3 cellular contexts compared by ENCODE assay signal in genomic region chr1:232132572-232132971, GRCh38.
TF ChIP-seq lines count a peak whose summit lies in the region.

No MANE protein-coding gene starts in this region.

TF ChIP-seq in GM23338, 12 proteins besides CTCF, POLR2A, EP300 and RAD21:
- TF ChIP-seq STAT1 (IDR thresholded peaks at IDR 0.05; ENCODE audit: unreplicated experiment) (no peak), ETS1 (IDR thresholded peaks at IDR 0.05) (no peak), JUNB (IDR thresholded peaks at IDR 0.05; ENCODE audit: unreplicated experiment) (no peak), EZH2phosphoT487 (IDR thresholded peaks at IDR 0.05; ENCODE audit: unreplicated experiment) (no peak), POLR2AphosphoS5 (IDR thresholded peaks at IDR 0.05; ENCODE audit: low read depth) (no peak)

TF ChIP-seq in HCT116, 20 proteins besides CTCF, POLR2A, EP300 and RAD21:
- TF ChIP-seq FOSL1 (IDR thresholded peaks at IDR 0.05; ENCODE audit: low read depth) (no peak), CEBPB (IDR thresholded peaks at IDR 0.05; ENCODE audit: low read depth) (peak; percentile 14; the same call in 1 of the 2 replicates)

TF ChIP-seq in H1, 55 proteins besides CTCF, POLR2A, EP300 and RAD21:
- peak; percentile 81 for TF ChIP-seq CEBPB (IDR thresholded peaks at IDR 0.05; ENCODE audit: low read depth, low read length)
- TF ChIP-seq MAFK (IDR thresholded peaks at IDR 0.05; ENCODE audit: low read depth, low read length), result no peak
- no peak for TF ChIP-seq KDM1A (IDR thresholded peaks at IDR 0.05; ENCODE audit: borderline replicate concordance, low read length)
- TF ChIP-seq POLR2AphosphoS5 (IDR thresholded peaks at IDR 0.05; ENCODE audit: low read depth, low read length), result 0 out of 2 replicates have a peak, but pooled peaks have one; percentile 4
TF ChIP-seq in H1: peak in this region for 2.
